Comparison of ENCODE assay signal across 8 cellular contexts in the genomic region with DNA sequence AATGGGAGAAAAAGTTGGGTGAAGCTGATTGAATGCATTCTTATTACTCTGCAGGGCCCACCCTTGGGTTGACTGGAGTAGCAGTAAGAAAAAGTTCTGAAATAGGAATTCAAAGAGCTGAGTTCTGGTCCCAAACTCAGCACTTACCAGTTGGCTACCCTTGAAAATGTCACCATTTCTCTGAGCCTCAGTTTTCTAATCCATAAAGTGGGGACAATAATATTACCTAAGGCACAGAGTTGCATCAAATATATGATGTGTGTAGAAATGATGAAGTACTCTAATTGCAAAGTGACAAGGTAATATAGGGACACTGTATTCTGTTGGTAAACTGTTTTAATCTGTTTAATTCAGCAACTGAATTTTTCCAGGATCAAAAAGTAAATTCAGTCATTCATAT. TPM values are rescaled to one million over a fixed set of nuclear protein-coding genes. Genes with fewer than 3 reads are reported as not detected.
"Had no signal": no experiment of that assay in that cellular context is flagged by ENCODE, and none has a peak within 500 bp of the region (broad histone marks: within the 10 kb centered on the region; RNA-seq: fewer than 3 reads in every experiment).

No MANE protein-coding gene starts in this region.

- H3K9me3 Mint-ChIP-seq: H9 had no signal

- H3K4me1 Mint-ChIP-seq: IgD-negative memory B cell had no signal

- H3K36me3 Mint-ChIP-seq: IgD-negative memory B cell had no signal

- H3K27ac Mint-ChIP-seq: H9, IgD-negative memory B cell had no signal

- DNase-seq: GOT3, H9, HCEC 1CT, KG1 had no signal

- FAIRE-seq: H54, HTR-8/SVneo had no signal

- H3K4me3 Mint-ChIP-seq: IgD-negative memory B cell had no signal

RNA-seq across cellular contexts. Expression of a gene that starts 1.2 kb away (rescaled TPM):
- total RNA-seq: H9, HT-29 had no signal
- polyA plus RNA-seq: IgD-negative memory B cell had no signal
